In genomic region chr9:17011870-17012269, GRCh38 we compare ENCODE assay signal across 35 cellular contexts.
DNase-seq lines count a peak whose midpoint lies in the region; ATAC-seq and TF ChIP-seq lines count a peak whose summit lies in the region.
"Had no signal": no experiment of that assay in that cellular context is flagged by ENCODE, and none has a peak within 500 bp of the region (broad histone marks: within the 10 kb centered on the region; RNA-seq: fewer than 3 reads in every experiment).

No MANE protein-coding gene starts in this region.

- peaks cover 26% of the 10 kb centered on the region for H3K4me1 ChIP-seq in foreskin keratinocyte
- H3K4me1 ChIP-seq in hepatocyte (ENCODE audit: insufficient read depth) = peaks cover 4% of the 10 kb centered on the region
- no peaks in the 10 kb centered on the region for H3K4me1 ChIP-seq in urinary bladder (ENCODE audit: insufficient read depth)
- H3K4me1 ChIP-seq: A549; BLaER1; BLaER1 treated with 17β-estradiol and CSF1 and Interleukin-3, amounts not matched to agents 10 nM and 100 nM; Caco-2 had no signal

- H3K36me3 ChIP-seq in hepatocyte (replicated peaks; ENCODE audit: insufficient read depth, low read depth) (no peaks in the 10 kb centered on the region), urinary bladder (ENCODE audit: insufficient read depth) (no peaks in the 10 kb centered on the region)
- H3K36me3 ChIP-seq: BE2C; BLaER1; BLaER1 treated with 17β-estradiol and CSF1 and Interleukin-3, amounts not matched to agents 10 nM and 100 nM had no signal

- no peaks in the 10 kb centered on the region for H3K9me3 ChIP-seq in hepatocyte (ENCODE audit: low read depth)
- H3K9me3 ChIP-seq: A549; BE2C; BLaER1; BLaER1 treated with 17β-estradiol and CSF1 and Interleukin-3, amounts not matched to agents 10 nM and 100 nM; Caco-2 had no signal

- no peak overlapping the region for H3K4me3 Mint-ChIP-seq in activated CD8-positive, alpha-beta memory T cell treated with anti-CD3 and anti-CD28 coated beads, Interleukin-2, amount 10 ng/mL, durations not matched to agents 7 days and 5 days
- no peak overlapping the region for H3K4me3 Mint-ChIP-seq in activated naive CD8-positive, alpha-beta T cell treated with anti-CD3 and anti-CD28 coated beads, Interleukin-2, amount 50 U/mL, for 24 hours
- H3K4me3 Mint-ChIP-seq: B cell; CD14-positive monocyte; CD4-positive, alpha-beta memory T cell; CD4-positive, alpha-beta T cell; CD4-positive, CD25-positive, alpha-beta regulatory T cell; CD8-positive, alpha-beta memory T cell; CD8-positive, alpha-beta T cell had no signal

- no peaks in the 10 kb centered on the region for H3K27me3 ChIP-seq in foreskin keratinocyte
- H3K27me3 ChIP-seq in hepatocyte = no peaks in the 10 kb centered on the region
- H3K27me3 ChIP-seq: BE2C; BLaER1; BLaER1 treated with 17β-estradiol and CSF1 and Interleukin-3, amounts not matched to agents 10 nM and 100 nM had no signal

- intact Hi-C loops in left colon (cut with DNase I, micrococcal nuclease) = no loop called here

- no peaks in the 10 kb centered on the region for H4K20me1 ChIP-seq in hepatocyte (ENCODE audit: insufficient read depth, poor library complexity, severe bottlenecking)
- H4K20me1 ChIP-seq: BLaER1; BLaER1 treated with 17β-estradiol and CSF1 and Interleukin-3, amounts not matched to agents 10 nM and 100 nM had no signal

- H3K36me3 Mint-ChIP-seq in activated CD8-positive, alpha-beta memory T cell treated with anti-CD3 and anti-CD28 coated beads, Interleukin-2, amount 10 ng/mL, durations not matched to agents 7 days and 5 days = no peaks in the 10 kb centered on the region
- no peaks in the 10 kb centered on the region for H3K36me3 Mint-ChIP-seq in activated naive CD8-positive, alpha-beta T cell treated with anti-CD3 and anti-CD28 coated beads, Interleukin-2, amount 50 U/mL, for 24 hours (ENCODE audit: low read depth)
- H3K36me3 Mint-ChIP-seq: CD14-positive monocyte; CD4-positive, alpha-beta memory T cell; CD4-positive, CD25-positive, alpha-beta regulatory T cell; CD8-positive, alpha-beta memory T cell; CD8-positive, alpha-beta T cell had no signal

- H3K27me3 Mint-ChIP-seq in activated CD8-positive, alpha-beta memory T cell treated with anti-CD3 and anti-CD28 coated beads, Interleukin-2, amount 10 ng/mL, durations not matched to agents 7 days and 5 days = no peaks in the 10 kb centered on the region
- no peaks in the 10 kb centered on the region for H3K27me3 Mint-ChIP-seq in activated naive CD8-positive, alpha-beta T cell treated with anti-CD3 and anti-CD28 coated beads, Interleukin-2, amount 50 U/mL, for 24 hours
- H3K27me3 Mint-ChIP-seq: B cell; CD4-positive, alpha-beta memory T cell; CD4-positive, alpha-beta T cell; CD4-positive, CD25-positive, alpha-beta regulatory T cell; CD8-positive, alpha-beta memory T cell had no signal

- H3K27ac ChIP-seq in foreskin keratinocyte = peak overlapping the region; percentile 83
- no peak overlapping the region for H3K27ac ChIP-seq in hepatocyte
- peak overlapping the region; percentile 5 for H3K27ac ChIP-seq in urinary bladder (ENCODE audit: low read depth)
- H3K27ac ChIP-seq: 22Rv1; A549; BLaER1; BLaER1 treated with 17β-estradiol and CSF1 and Interleukin-3, amounts not matched to agents 10 nM and 100 nM; C4-2B had no signal

- TF ChIP-seq CTCF in foreskin keratinocyte (conservative IDR thresholded peaks at IDR 0.05) = no peak
- TF ChIP-seq CTCF in hepatocyte (IDR thresholded peaks at IDR 0.05; ENCODE audit: poor library complexity) = no peak

- no peaks in the 10 kb centered on the region for H3K9me2 ChIP-seq in hepatocyte (replicated peaks; ENCODE audit: insufficient read depth)

- no peaks in the 10 kb centered on the region for H3K4me1 Mint-ChIP-seq in activated CD8-positive, alpha-beta memory T cell treated with anti-CD3 and anti-CD28 coated beads, Interleukin-2, amount 10 ng/mL, durations not matched to agents 7 days and 5 days
- H3K4me1 Mint-ChIP-seq in activated naive CD8-positive, alpha-beta T cell treated with anti-CD3 and anti-CD28 coated beads, Interleukin-2, amount 50 U/mL, for 24 hours = no peaks in the 10 kb centered on the region
- H3K4me1 Mint-ChIP-seq: B cell; CD14-positive monocyte; CD4-positive, alpha-beta memory T cell; CD4-positive, CD25-positive, alpha-beta regulatory T cell; CD8-positive, alpha-beta memory T cell had no signal

- WGBS in hepatocyte (ENCODE audit: low lambda C conversion rate, missing lambda C conversion rate) = 31% methylated on average over 1 of the region's 1 CpG
- 0% methylated on average over 1 of the region's 1 CpG for WGBS in urinary bladder

- H3K27ac Mint-ChIP-seq in activated CD8-positive, alpha-beta memory T cell treated with anti-CD3 and anti-CD28 coated beads, Interleukin-2, amount 10 ng/mL, durations not matched to agents 7 days and 5 days = no peak overlapping the region
- H3K27ac Mint-ChIP-seq in activated naive CD8-positive, alpha-beta T cell treated with anti-CD3 and anti-CD28 coated beads, Interleukin-2, amount 50 U/mL, for 24 hours = no peak overlapping the region
- H3K27ac Mint-ChIP-seq: B cell; CD14-positive monocyte; CD4-positive, alpha-beta memory T cell; CD4-positive, alpha-beta T cell; CD4-positive, CD25-positive, alpha-beta regulatory T cell; CD8-positive, alpha-beta memory T cell; CD8-positive, alpha-beta T cell had no signal

- no peak for DNase-seq in foreskin keratinocyte
- DNase-seq in hepatocyte (ENCODE audit: low spot score) = no peak
- DNase-seq in left colon = no peak
- DNase-seq in activated CD8-positive, alpha-beta memory T cell treated with anti-CD3 and anti-CD28 coated beads, Interleukin-2, amount 10 ng/mL, durations not matched to agents 7 days and 5 days = no peak
- DNase-seq in NCI-H526 (lab: John Stamatoyannopoulos, UW) = no peak
- no peak for DNase-seq in activated naive CD8-positive, alpha-beta T cell treated with anti-CD3 and anti-CD28 coated beads, Interleukin-2, amount 50 U/mL, for 24 hours
- no peak for DNase-seq in inferior parietal cortex (ENCODE audit: extremely low spot score)
- DNase-seq: 8988T; ACHN; AML-193; BE2C; C1 segment of cervical spinal cord; Caco-2; Calu3; CD4-positive, alpha-beta memory T cell; CD4-positive, alpha-beta T cell; CD4-positive, CD25-positive, alpha-beta regulatory T cell; CD8-positive, alpha-beta memory T cell; CD8-positive, alpha-beta T cell; COR-L47; DMS 273 treated with DMSO at 0.1 percent for 48 hours; DMS153; DMS53; DMS79; DMS79 treated with DMSO at 0.1 percent for 48 hours; DND-41; EL had no signal

- ATAC-seq in foreskin keratinocyte = no peak
- peak; percentile 67 for ATAC-seq in left colon
- no peak for ATAC-seq in activated CD8-positive, alpha-beta memory T cell treated with anti-CD3 and anti-CD28 coated beads, Interleukin-2, amount 10 ng/mL, durations not matched to agents 7 days and 5 days
- no peak for ATAC-seq in activated naive CD8-positive, alpha-beta T cell treated with anti-CD3 and anti-CD28 coated beads, Interleukin-2, amount 50 U/mL, for 24 hours
- ATAC-seq: A549; CD8-positive, alpha-beta T cell had no signal

- H3K4me2 ChIP-seq in hepatocyte = no peak overlapping the region
- H3K4me2 ChIP-seq: A549; BLaER1; BLaER1 treated with 17β-estradiol and CSF1 and Interleukin-3, amounts not matched to agents 10 nM and 100 nM had no signal

- H2AFZ ChIP-seq in hepatocyte = peak overlapping the region; percentile 2

- H3K9me3 Mint-ChIP-seq in activated CD8-positive, alpha-beta memory T cell treated with anti-CD3 and anti-CD28 coated beads, Interleukin-2, amount 10 ng/mL, durations not matched to agents 7 days and 5 days (ENCODE audit: low read depth) = no peaks in the 10 kb centered on the region
- H3K9me3 Mint-ChIP-seq in activated naive CD8-positive, alpha-beta T cell treated with anti-CD3 and anti-CD28 coated beads, Interleukin-2, amount 50 U/mL, for 24 hours = no peaks in the 10 kb centered on the region
- H3K9me3 Mint-ChIP-seq: CD8-positive, alpha-beta T cell had no signal

- H3K79me2 ChIP-seq in hepatocyte = no peaks in the 10 kb centered on the region

- H3K4me3 ChIP-seq in hepatocyte (no peak overlapping the region), urinary bladder (ENCODE audit: low read depth, low read length) (no peak overlapping the region)
- H3K4me3 ChIP-seq: A549; BLaER1; BLaER1 treated with 17β-estradiol and CSF1 and Interleukin-3, amounts not matched to agents 10 nM and 100 nM had no signal

- CTCF ChIA-PET in activated CD8-positive, alpha-beta memory T cell treated with anti-CD3 and anti-CD28 coated beads, Interleukin-2, amount 10 ng/mL, durations not matched to agents 7 days and 5 days (lab: Charles Lee) = no interaction called here
